8 cellular contexts compared by ENCODE assay signal in genomic region chr14:90256354-90257131, GRCh38. TPM values are rescaled to one million over a fixed set of nuclear protein-coding genes. Genes with fewer than 3 reads are reported as not detected.
A peak's percentile ranks its signal among the peaks of the same experiment; 100 is the strongest.
DNase-seq lines count a peak whose midpoint lies in the region; ATAC-seq, FAIRE-seq and TF ChIP-seq lines count a peak whose summit lies in the region.

PSMC1 (plus strand) TSS chr14:90256553; CDS start chr14:90256598, 45 bp downstream.

- peak; percentile 89 for DNase-seq in GM13977 (ENCODE audit: low spot score)
- DNase-seq in NCI-H1694 (lab: John Stamatoyannopoulos, UW) = peak; percentile 95
- peak; percentile 90 for DNase-seq in amniotic stem cell (lab: John Stamatoyannopoulos, UW)
- peak; percentile 91 for DNase-seq in right atrium auricular region (ENCODE audit: low spot score)
- DNase-seq in psoas muscle = peak; percentile 90 to 95
- peak; percentile 83 for DNase-seq in urothelium cell line (ENCODE audit: low spot score)

- no peaks in the 10 kb centered on the region for H3K9me3 ChIP-seq in right atrium auricular region
- no peaks in the 10 kb centered on the region for H3K9me3 ChIP-seq in psoas muscle

- ATAC-seq in HG02884 (IDR thresholded peaks at IDR 0.05; ENCODE audit: unreplicated experiment) (peak; percentile 94), psoas muscle (peak; percentile 98)

- FAIRE-seq in urothelium cell line (lab: Jason Lieb, UNC) = no peak

- H3K27me3 ChIP-seq in right atrium auricular region (no peaks in the 10 kb centered on the region), psoas muscle (ENCODE audit: insufficient read depth in 3 of 3, low read length in 2 of 3) (peaks cover 0 to 8% (median 3%) of the 10 kb centered on the region in 3 donors)

- H3K9me3 Mint-ChIP-seq in T-helper 1 cell treated with Interleukin-12 subunit alpha and Interleukin-12 subunit beta and Interleukin-4 antibody, amounts not matched to agents 30 μg/mL and 1 μg/mL, for 36 hours = peaks cover 10% of the 10 kb centered on the region

- H3K36me3 ChIP-seq in right atrium auricular region (peaks cover 23% of the 10 kb centered on the region), psoas muscle (ENCODE audit: insufficient read depth in 1 of 2, low read depth in 1 of 2) (peaks cover 2 to 32% of the 10 kb centered on the region in 2 donors)

- peak within 1 kb of the TSS; percentile 96 for H3K27ac Mint-ChIP-seq in T-helper 1 cell treated with Interleukin-12 subunit alpha and Interleukin-12 subunit beta and Interleukin-4 antibody, amounts not matched to agents 30 μg/mL and 1 μg/mL, for 36 hours

- WGBS in psoas muscle, 3 donors = 0% methylated on average over 52 to 55 of the region's 55 CpGs

- TF ChIP-seq CTCF in GM13977 (IDR thresholded peaks at IDR 0.05; ENCODE audit: extremely low read depth, insufficient read depth, missing control alignments) = no peak
- peak in 1 of 2 donors; percentile 27 for TF ChIP-seq CTCF in right atrium auricular region (IDR thresholded peaks at IDR 0.05)
- TF ChIP-seq CTCF in psoas muscle (IDR thresholded peaks at IDR 0.05) = no peak

- H3K36me3 Mint-ChIP-seq in T-helper 1 cell treated with Interleukin-12 subunit alpha and Interleukin-12 subunit beta and Interleukin-4 antibody, amounts not matched to agents 30 μg/mL and 1 μg/mL, for 36 hours (ENCODE audit: low read depth) = peaks cover 28% of the 10 kb centered on the region

- intact Hi-C loops in psoas muscle (cut with DNase I) = no loop called here

- H3K4me1 Mint-ChIP-seq in T-helper 1 cell treated with Interleukin-12 subunit alpha and Interleukin-12 subunit beta and Interleukin-4 antibody, amounts not matched to agents 30 μg/mL and 1 μg/mL, for 36 hours (ENCODE audit: low read depth) = peaks cover 30% of the 10 kb centered on the region

- H3K4me3 ChIP-seq in right atrium auricular region = peak within 1 kb of the TSS; percentile 90 to 93
- peak within 1 kb of the TSS; percentile 96 for H3K4me3 ChIP-seq in psoas muscle

- peak within 1 kb of the TSS; percentile 78 to 86 for H3K27ac ChIP-seq in right atrium auricular region
- H3K27ac ChIP-seq in psoas muscle = peak within 1 kb of the TSS; percentile 96

- H3K4me3 Mint-ChIP-seq in T-helper 1 cell treated with Interleukin-12 subunit alpha and Interleukin-12 subunit beta and Interleukin-4 antibody, amounts not matched to agents 30 μg/mL and 1 μg/mL, for 36 hours = peak within 1 kb of the TSS; percentile 94

- H3K4me1 ChIP-seq in right atrium auricular region = peaks cover 0 to 19% of the 10 kb centered on the region in 2 donors
- peaks cover 9% of the 10 kb centered on the region for H3K4me1 ChIP-seq in psoas muscle

- H3K27me3 Mint-ChIP-seq in T-helper 1 cell treated with Interleukin-12 subunit alpha and Interleukin-12 subunit beta and Interleukin-4 antibody, amounts not matched to agents 30 μg/mL and 1 μg/mL, for 36 hours (ENCODE audit: low read depth) = peaks cover 3% of the 10 kb centered on the region

- in situ Hi-C loops in GM13977 (cut with MboI; ENCODE audit: low pct_unique_long_range_greater_than_20kb, low sequenced_read_pairs, unreplicated experiment) = no loop called here

RNA-seq across cellular contexts. Expression of gene PSMC1, which starts in this region (rescaled TPM):
- total RNA-seq in right atrium auricular region = 100 to 1,000 TPM; 142 to 159 TPM
- total RNA-seq in psoas muscle = 100 to 1,000 TPM; 151 to 307 (median 225) TPM
- polyA plus RNA-seq in psoas muscle = 1,000 to 10,000 TPM in 1 of 3 donors, 100 to 1,000 TPM in 2; 444 to 1,018 (median 498) TPM

Comparison
In these comparisons a context has a peak if more than half of its experiments do, and no peak if none do; other contexts are left out.
1. Peak in every context shown above with its lines: DNase-seq, ATAC-seq, H3K4me3 ChIP-seq and H3K27ac ChIP-seq.